13 cellular contexts compared by ENCODE assay signal in the genomic region with DNA sequence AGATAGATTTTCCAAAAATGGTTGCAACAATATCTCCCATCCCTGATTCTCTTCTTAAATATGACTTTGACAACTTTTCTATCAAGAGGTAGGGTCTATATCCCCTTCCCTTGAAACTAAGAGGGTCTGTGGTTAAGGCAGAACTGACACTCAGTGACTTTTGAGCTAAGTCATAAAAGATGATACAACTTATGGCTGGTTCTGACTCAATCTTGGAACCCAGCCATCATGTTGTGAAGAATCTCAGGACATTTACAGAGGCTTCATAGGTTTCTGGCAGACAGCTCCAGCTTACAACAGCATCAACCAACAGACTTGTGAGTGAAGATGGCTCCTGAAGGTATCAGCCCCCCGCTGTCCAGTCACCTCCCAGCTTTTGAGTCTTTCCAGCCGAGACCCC.
DNase-seq lines count a peak whose midpoint lies in the region; ATAC-seq and TF ChIP-seq lines count a peak whose summit lies in the region.
"Had no signal": no experiment of that assay in that cellular context is flagged by ENCODE, and none has a peak within 500 bp of the region (broad histone marks: within the 10 kb centered on the region; RNA-seq: fewer than 3 reads in every experiment).

No MANE protein-coding gene starts in this region.

- 81% methylated on average over 2 of the region's 2 CpGs for WGBS in prostate gland

- H4K20me1 ChIP-seq in OCI-LY7 (ENCODE audit: insufficient read depth, low read length), result no peaks in the 10 kb centered on the region

- POLR2A ChIA-PET in OCI-LY7 (lab: Charles Lee), result interaction anchor here (0.6 to 6.8 kb wide), 4 partner anchors 8 to 385 kb away, joined by 3 to 53 read pairs (median 4); no protein-coding TSS in a partner anchor

- H3K36me3 ChIP-seq in OCI-LY7 (ENCODE audit: insufficient read depth, low read length), result peaks cover 28% of the 10 kb centered on the region
- H3K36me3 ChIP-seq in prostate gland, result no peaks in the 10 kb centered on the region
- H3K36me3 ChIP-seq: thoracic aorta had no signal

- no peak overlapping the region for H3K27ac ChIP-seq in OCI-LY7 (ENCODE audit: low read depth, low read length, poor library complexity, severe bottlenecking)
- no peak overlapping the region for H3K27ac ChIP-seq in prostate gland
- H3K27ac ChIP-seq: thoracic aorta had no signal

- H3K27me3 ChIP-seq in prostate gland (replicated peaks; ENCODE audit: insufficient read depth), result no peaks in the 10 kb centered on the region

- no peaks in the 10 kb centered on the region for H3K79me2 ChIP-seq in OCI-LY7 (ENCODE audit: insufficient read depth, low read depth, low read length)

- no peak for ATAC-seq in GM18858 (IDR thresholded peaks at IDR 0.05; ENCODE audit: unreplicated experiment)
- no peak for ATAC-seq in GM18867 (IDR thresholded peaks at IDR 0.05; ENCODE audit: unreplicated experiment)

- CTCF ChIA-PET in OCI-LY7 (lab: Charles Lee; ENCODE audit: unreplicated experiment), result no interaction called here

- peak overlapping the region; percentile 29 for H2AFZ ChIP-seq in OCI-LY7 (ENCODE audit: low read length)

- peaks cover 15% of the 10 kb centered on the region for H3K4me1 ChIP-seq in OCI-LY7 (ENCODE audit: insufficient read depth, low read length, poor library complexity, severe bottlenecking)
- no peaks in the 10 kb centered on the region for H3K4me1 ChIP-seq in prostate gland (replicated peaks)

- DNase-seq in GM04504 (ENCODE audit: low read depth) (peak; percentile 54), OCI-LY7 (ENCODE audit: low spot score) (no peak), choroid plexus epithelial cell (ENCODE audit: low read depth) (peak; percentile 93), myocyte (ENCODE audit: low read depth) (peak; percentile 51), prostate gland (ENCODE audit: low spot score) (no peak), hypothalamus (lab: John Stamatoyannopoulos, UW) (no peak)
- DNase-seq: foreskin melanocyte, GOT3, NCI-H1436 treated with DMSO at 0.1 percent for 48 hours, nephron progenitor cell had no signal

- H3K9me3 ChIP-seq in OCI-LY7 (ENCODE audit: low read length), result peaks cover 33% of the 10 kb centered on the region
- H3K9me3 ChIP-seq in prostate gland, result no peaks in the 10 kb centered on the region
- H3K9me3 ChIP-seq: thoracic aorta had no signal

- H3K4me2 ChIP-seq in OCI-LY7 (ENCODE audit: low read length), result no peak overlapping the region

- TF ChIP-seq POLR2A in prostate gland (IDR thresholded peaks at IDR 0.05), result no peak

- intact Hi-C loops in OCI-LY7 (cut with micrococcal nuclease; ENCODE audit: unreplicated experiment) (loop anchor here (5.0 kb wide), 1 partner anchor 37 kb away; no protein-coding TSS in a partner anchor), prostate gland (cut with DNase I) (no loop called here)

- BruUV-seq in OCI-LY7 (replicated peaks; lab: Mats Ljungman, UMichigan), result no TSS peak

- TF ChIP-seq CTCF in OCI-LY7 (conservative IDR thresholded peaks at IDR 0.05; ENCODE audit: low read length), result no peak
- no peak for TF ChIP-seq CTCF in choroid plexus epithelial cell (conservative IDR thresholded peaks at IDR 0.05; ENCODE audit: low read depth, low read length)
- no peak for TF ChIP-seq CTCF in prostate gland (IDR thresholded peaks at IDR 0.05)

- no peak overlapping the region for H3K4me3 ChIP-seq in OCI-LY7 (ENCODE audit: low read depth, low read length, poor library complexity, severe bottlenecking)
- H3K4me3 ChIP-seq in choroid plexus epithelial cell (ENCODE audit: low read depth, low read length), result no peak overlapping the region
- no peak overlapping the region for H3K4me3 ChIP-seq in prostate gland
- H3K4me3 ChIP-seq: thoracic aorta had no signal

- H3K9me2 ChIP-seq in OCI-LY7 (ENCODE audit: insufficient read depth, low read length), result no peaks in the 10 kb centered on the region

Comparison
In these comparisons a context has a peak if more than half of its experiments do, and no peak if none do; other contexts are left out.
1. DNase-seq: peak in GM04504 (single experiment), choroid plexus epithelial cell (single experiment) and myocyte (single experiment); none in OCI-LY7 (single experiment), prostate gland (single experiment) and hypothalamus (0 of 51).